In the genomic region with DNA sequence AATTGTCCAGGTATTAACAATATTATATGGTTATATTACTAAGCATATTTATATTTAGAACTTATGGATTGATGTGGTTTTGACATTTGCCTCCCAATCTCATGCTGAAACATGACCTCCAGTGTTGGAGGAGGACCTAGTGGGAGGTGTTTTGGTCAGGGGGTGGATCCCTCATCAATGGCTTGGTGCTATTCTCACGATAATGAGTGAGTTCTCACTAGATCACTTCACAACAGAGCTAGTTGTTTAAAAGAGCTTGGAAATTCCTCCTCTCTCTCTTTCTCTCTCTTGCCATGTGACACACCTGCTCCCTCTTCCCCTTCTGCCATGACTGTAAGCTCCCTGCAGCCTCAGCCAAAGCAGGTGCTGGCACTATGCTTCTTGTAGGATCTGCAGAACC, we compare ENCODE assay signal across 2 cellular contexts.
TF ChIP-seq lines count a peak whose summit lies in the region.

No MANE protein-coding gene starts in this region.

TF ChIP-seq in GM23338, 12 proteins besides CTCF, POLR2A, EP300 and RAD21:
- TF ChIP-seq CREB1 (CRISPR knock-in tag; IDR thresholded peaks at IDR 0.05; ENCODE audit: low read depth): no peak
- no peak for TF ChIP-seq REST (IDR thresholded peaks at IDR 0.05; ENCODE audit: unreplicated experiment)
- no peak for TF ChIP-seq STAT1 (IDR thresholded peaks at IDR 0.05; ENCODE audit: unreplicated experiment)
- no peak for TF ChIP-seq ZNF331 (CRISPR knock-in tag; IDR thresholded peaks at IDR 0.05; ENCODE audit: low read depth)
- no peak for TF ChIP-seq EZH2phosphoT487 (IDR thresholded peaks at IDR 0.05; ENCODE audit: unreplicated experiment)
- no peak for TF ChIP-seq EZH2 (IDR thresholded peaks at IDR 0.05; ENCODE audit: low read depth, unreplicated experiment)
- TF ChIP-seq, protein P1, sequence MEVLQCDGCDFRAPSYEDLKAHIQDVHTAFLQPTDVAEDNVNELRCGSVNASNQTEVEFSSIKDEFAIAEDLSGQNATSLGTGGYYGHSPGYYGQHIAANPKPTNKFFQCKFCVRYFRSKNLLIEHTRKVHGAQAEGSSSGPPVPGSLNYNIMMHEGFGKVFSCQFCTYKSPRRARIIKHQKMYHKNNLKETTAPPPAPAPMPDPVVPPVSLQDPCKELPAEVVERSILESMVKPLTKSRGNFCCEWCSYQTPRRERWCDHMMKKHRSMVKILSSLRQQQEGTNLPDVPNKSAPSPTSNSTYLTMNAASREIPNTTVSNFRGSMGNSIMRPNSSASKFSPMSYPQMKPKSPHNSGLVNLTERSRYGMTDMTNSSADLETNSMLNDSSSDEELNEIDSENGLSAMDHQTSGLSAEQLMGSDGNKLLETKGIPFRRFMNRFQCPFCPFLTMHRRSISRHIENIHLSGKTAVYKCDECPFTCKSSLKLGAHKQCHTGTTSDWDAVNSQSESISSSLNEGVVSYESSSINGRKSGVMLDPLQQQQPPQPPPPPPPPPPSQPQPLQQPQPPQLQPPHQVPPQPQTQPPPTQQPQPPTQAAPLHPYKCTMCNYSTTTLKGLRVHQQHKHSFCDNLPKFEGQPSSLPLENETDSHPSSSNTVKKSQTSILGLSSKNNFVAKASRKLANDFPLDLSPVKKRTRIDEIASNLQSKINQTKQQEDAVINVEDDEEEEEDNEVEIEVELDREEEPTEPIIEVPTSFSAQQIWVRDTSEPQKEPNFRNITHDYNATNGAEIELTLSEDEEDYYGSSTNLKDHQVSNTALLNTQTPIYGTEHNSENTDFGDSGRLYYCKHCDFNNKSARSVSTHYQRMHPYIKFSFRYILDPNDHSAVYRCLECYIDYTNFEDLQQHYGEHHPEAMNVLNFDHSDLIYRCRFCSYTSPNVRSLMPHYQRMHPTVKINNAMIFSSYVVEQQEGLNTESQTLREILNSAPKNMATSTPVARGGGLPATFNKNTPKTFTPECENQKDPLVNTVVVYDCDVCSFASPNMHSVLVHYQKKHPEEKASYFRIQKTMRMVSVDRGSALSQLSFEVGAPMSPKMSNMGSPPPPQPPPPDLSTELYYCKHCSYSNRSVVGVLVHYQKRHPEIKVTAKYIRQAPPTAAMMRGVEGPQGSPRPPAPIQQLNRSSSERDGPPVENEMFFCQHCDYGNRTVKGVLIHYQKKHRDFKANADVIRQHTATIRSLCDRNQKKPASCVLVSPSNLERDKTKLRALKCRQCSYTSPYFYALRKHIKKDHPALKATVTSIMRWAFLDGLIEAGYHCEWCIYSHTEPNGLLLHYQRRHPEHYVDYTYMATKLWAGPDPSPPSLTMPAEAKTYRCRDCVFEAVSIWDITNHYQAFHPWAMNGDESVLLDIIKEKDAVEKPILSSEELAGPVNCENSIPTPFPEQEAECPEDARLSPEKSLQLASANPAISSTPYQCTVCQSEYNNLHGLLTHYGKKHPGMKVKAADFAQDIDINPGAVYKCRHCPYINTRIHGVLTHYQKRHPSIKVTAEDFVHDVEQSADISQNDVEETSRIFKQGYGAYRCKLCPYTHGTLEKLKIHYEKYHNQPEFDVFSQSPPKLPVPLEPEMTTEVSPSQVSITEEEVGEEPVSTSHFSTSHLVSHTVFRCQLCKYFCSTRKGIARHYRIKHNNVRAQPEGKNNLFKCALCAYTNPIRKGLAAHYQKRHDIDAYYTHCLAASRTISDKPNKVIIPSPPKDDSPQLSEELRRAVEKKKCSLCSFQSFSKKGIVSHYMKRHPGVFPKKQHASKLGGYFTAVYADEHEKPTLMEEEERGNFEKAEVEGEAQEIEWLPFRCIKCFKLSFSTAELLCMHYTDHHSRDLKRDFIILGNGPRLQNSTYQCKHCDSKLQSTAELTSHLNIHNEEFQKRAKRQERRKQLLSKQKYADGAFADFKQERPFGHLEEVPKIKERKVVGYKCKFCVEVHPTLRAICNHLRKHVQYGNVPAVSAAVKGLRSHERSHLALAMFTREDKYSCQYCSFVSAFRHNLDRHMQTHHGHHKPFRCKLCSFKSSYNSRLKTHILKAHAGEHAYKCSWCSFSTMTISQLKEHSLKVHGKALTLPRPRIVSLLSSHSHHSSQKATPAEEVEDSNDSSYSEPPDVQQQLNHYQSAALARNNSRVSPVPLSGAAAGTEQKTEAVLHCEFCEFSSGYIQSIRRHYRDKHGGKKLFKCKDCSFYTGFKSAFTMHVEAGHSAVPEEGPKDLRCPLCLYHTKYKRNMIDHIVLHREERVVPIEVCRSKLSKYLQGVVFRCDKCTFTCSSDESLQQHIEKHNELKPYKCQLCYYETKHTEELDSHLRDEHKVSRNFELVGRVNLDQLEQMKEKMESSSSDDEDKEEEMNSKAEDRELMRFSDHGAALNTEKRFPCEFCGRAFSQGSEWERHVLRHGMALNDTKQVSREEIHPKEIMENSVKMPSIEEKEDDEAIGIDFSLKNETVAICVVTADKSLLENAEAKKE (CRISPR knock-in tag; IDR thresholded peaks at IDR 0.05): no peak
- TF ChIP-seq NANOG (IDR thresholded peaks at IDR 0.05; ENCODE audit: borderline replicate concordance): no peak

TF ChIP-seq in H1, 55 proteins besides CTCF, POLR2A, EP300 and RAD21:
- TF ChIP-seq KDM5A (IDR thresholded peaks at IDR 0.05; ENCODE audit: low read length) (no peak), SIRT6 (IDR thresholded peaks at IDR 0.05; ENCODE audit: low read length) (no peak), USF2 (IDR thresholded peaks at IDR 0.05; ENCODE audit: low read length) (peak; percentile 58; the same call in 1 of the 2 replicates), CBX5 (IDR thresholded peaks at IDR 0.05; ENCODE audit: low read depth, low read length) (no peak), TBP (IDR thresholded peaks at IDR 0.05; ENCODE audit: low read depth, low read length) (no peak), POU5F1 (IDR thresholded peaks at IDR 0.05; ENCODE audit: low read depth, low read length) (no peak), MAFK (IDR thresholded peaks at IDR 0.05; ENCODE audit: low read depth, low read length) (no peak)
- TF ChIP-seq, protein P2, sequence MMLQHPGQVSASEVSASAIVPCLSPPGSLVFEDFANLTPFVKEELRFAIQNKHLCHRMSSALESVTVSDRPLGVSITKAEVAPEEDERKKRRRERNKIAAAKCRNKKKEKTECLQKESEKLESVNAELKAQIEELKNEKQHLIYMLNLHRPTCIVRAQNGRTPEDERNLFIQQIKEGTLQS (IDR thresholded peaks at IDR 0.05; ENCODE audit: insufficient read depth, low read depth, low read length): no peak
